18 cellular contexts compared by ENCODE assay signal in genomic region chr21:45473496-45474322, GRCh38.
A peak's percentile ranks its signal among the peaks of the same experiment; 100 is the strongest.
DNase-seq lines count a peak whose midpoint lies in the region; ATAC-seq, FAIRE-seq and TF ChIP-seq lines count a peak whose summit lies in the region.
"Had no signal": no experiment of that assay in that cellular context is flagged by ENCODE, and none has a peak within 500 bp of the region (broad histone marks: within the 10 kb centered on the region; RNA-seq: fewer than 3 reads in every experiment).

No MANE protein-coding gene starts in this region.

- no peak overlapping the region for H2AFZ ChIP-seq in HepG2 (ENCODE audit: low read length)

- TF ChIP-seq EP300 in HepG2 (IDR thresholded peaks at IDR 0.05; ENCODE audit: low read depth in 2 of 2, low read length in 2 of 2) (no peak), HepG2 (CRISPR knock-in tag; IDR thresholded peaks at IDR 0.05; ENCODE audit: borderline replicate concordance) (no peak)

- peak overlapping the region; percentile 13 for H3K27ac Mint-ChIP-seq in activated T-helper 1 cell treated with anti-CD3 and anti-CD28 coated beads, Interleukin-12 subunit alpha, Interleukin-12 subunit beta, Interleukin-2, Interleukin-4 antibody, amounts not matched to agents 30 ng/mL and 10 ng/mL and 1 ng/mL, durations not matched to agents 14 hours and 24 hours and 36 hours

- no peak overlapping the region for H3K4me3 Mint-ChIP-seq in activated T-helper 1 cell treated with anti-CD3 and anti-CD28 coated beads, Interleukin-12 subunit alpha, Interleukin-12 subunit beta, Interleukin-2, Interleukin-4 antibody, amounts not matched to agents 30 ng/mL and 10 ng/mL and 1 ng/mL, durations not matched to agents 14 hours and 24 hours and 36 hours
- H3K4me3 Mint-ChIP-seq: effector memory CD8-positive, alpha-beta T cell had no signal

- H3K9me3 ChIP-seq in HepG2 (ENCODE audit: low read length): no peaks in the 10 kb centered on the region
- H3K9me3 ChIP-seq: SK-N-SH had no signal

- H3K27me3 ChIP-seq in HepG2 (ENCODE audit: control insufficient read depth in 1 of 2, insufficient read depth in 2 of 2, low read length in 2 of 2): no peaks in the 10 kb centered on the region

- DNase-seq in Right ventricle myocardium inferior (ENCODE audit: missing footprints) (peak; percentile 53), left cardiac atrium (no peak), HepG2 (ENCODE audit: low spot score) (no peak), AG08395 (ENCODE audit: low spot score) (no peak), retina (no peak)
- DNase-seq in activated T-helper 1 cell treated with anti-CD3 and anti-CD28 coated beads, Interleukin-12 subunit alpha, Interleukin-12 subunit beta, Interleukin-2, Interleukin-4 antibody, amounts not matched to agents 30 ng/mL and 10 ng/mL and 1 ng/mL, durations not matched to agents 14 hours and 24 hours and 36 hours (ENCODE audit: low spot score): no peak
- no peak for DNase-seq in stimulated activated CD4-positive, alpha-beta T cell treated with anti-CD3 and anti-CD28 coated beads, Interleukin-12 subunit alpha, Interleukin-12 subunit beta, amount 100 ng/mL, for 4 hours
- DNase-seq: activated CD4-positive, CD25-positive, alpha-beta regulatory T cell treated with anti-CD3 and anti-CD28 coated beads, Interleukin-2, amount 50 U/mL, for 72 hours; cerebellar nuclear complex; effector memory CD8-positive, alpha-beta T cell; Kasumi-1; mammary epithelial cell; NCI-H2081 treated with DMSO at 0.1 percent for 48 hours; NCI-H510A; SK-N-SH; stimulated activated CD4-positive, alpha-beta T cell treated with anti-CD3 and anti-CD28 coated beads, Interleukin-4, amount 100 ng/mL, for 1 hour; T1000 had no signal

- POLR2A ChIA-PET in HepG2 (lab: Yijun Ruan, JAX): interaction anchor here (0.5 to 5.0 kb wide), 6 partner anchors 50 to 230 kb away, joined by 3 to 65 read pairs (median 20); no protein-coding TSS in a partner anchor

- no peak for TF ChIP-seq RAD21 in HepG2 (CRISPR knock-in tag; IDR thresholded peaks at IDR 0.05)

- in situ Hi-C loops in HepG2 (cut with HindIII; ENCODE audit: extremely low pct_ligation_motif_present, low pct_unique_long_range_greater_than_20kb): no loop called here

- intact Hi-C loops in Right ventricle myocardium inferior (cut with DNase I) (no loop called here), left cardiac atrium (cut with DNase I) (no loop called here), HepG2 (cut with micrococcal nuclease; ENCODE audit: unreplicated experiment) (no loop called here)
- intact Hi-C loops in activated T-helper 1 cell treated with anti-CD3 and anti-CD28 coated beads, Interleukin-12 subunit alpha, Interleukin-12 subunit beta, Interleukin-2, Interleukin-4 antibody, amounts not matched to agents 30 ng/mL and 10 ng/mL and 1 ng/mL, durations not matched to agents 14 hours and 24 hours and 36 hours (cut with micrococcal nuclease): no loop called here

- peaks cover 20% of the 10 kb centered on the region for H3K4me1 Mint-ChIP-seq in activated T-helper 1 cell treated with anti-CD3 and anti-CD28 coated beads, Interleukin-12 subunit alpha, Interleukin-12 subunit beta, Interleukin-2, Interleukin-4 antibody, amounts not matched to agents 30 ng/mL and 10 ng/mL and 1 ng/mL, durations not matched to agents 14 hours and 24 hours and 36 hours (ENCODE audit: low read depth)

- peaks cover 14 to 46% of the 10 kb centered on the region in 2 experiments for H3K36me3 ChIP-seq in HepG2 (replicated peaks in 1 of 2; ENCODE audit: control insufficient read depth in 1 of 2, insufficient read depth in 2 of 2, low read length in 2 of 2)

- H3K79me2 ChIP-seq in HepG2 (ENCODE audit: insufficient read depth, low read length): peaks cover 23% of the 10 kb centered on the region

- TF ChIP-seq POLR2A in HepG2 (IDR thresholded peaks at IDR 0.05; ENCODE audit: insufficient read depth in 1 of 2, low read depth in 2 of 2, low read length in 2 of 2): no peak

- H3K9me3 Mint-ChIP-seq in activated T-helper 1 cell treated with anti-CD3 and anti-CD28 coated beads, Interleukin-12 subunit alpha, Interleukin-12 subunit beta, Interleukin-2, Interleukin-4 antibody, amounts not matched to agents 30 ng/mL and 10 ng/mL and 1 ng/mL, durations not matched to agents 14 hours and 24 hours and 36 hours: peaks cover 4% of the 10 kb centered on the region
- H3K9me3 Mint-ChIP-seq: effector memory CD8-positive, alpha-beta T cell had no signal

- no peak overlapping the region for H3K9ac ChIP-seq in HepG2 (ENCODE audit: insufficient read depth, low read depth, low read length)
- H3K9ac ChIP-seq: SK-N-SH had no signal

- H3K4me3 ChIP-seq in HepG2 (replicated peaks in 1 of 3; ENCODE audit: insufficient read depth in 1 of 3, low read depth in 2 of 3, low read length in 3 of 3): no peak overlapping the region

- ATAC-seq in Right ventricle myocardium inferior (no peak), left cardiac atrium (no peak), HepG2 (no peak), GM21367 (IDR thresholded peaks at IDR 0.05; ENCODE audit: unreplicated experiment) (no peak)
- ATAC-seq: effector memory CD8-positive, alpha-beta T cell had no signal

- no peaks in the 10 kb centered on the region for H4K20me1 ChIP-seq in HepG2 (ENCODE audit: insufficient read depth, low read length)

- H3K36me3 Mint-ChIP-seq in activated T-helper 1 cell treated with anti-CD3 and anti-CD28 coated beads, Interleukin-12 subunit alpha, Interleukin-12 subunit beta, Interleukin-2, Interleukin-4 antibody, amounts not matched to agents 30 ng/mL and 10 ng/mL and 1 ng/mL, durations not matched to agents 14 hours and 24 hours and 36 hours (ENCODE audit: low read depth): no peaks in the 10 kb centered on the region

- CTCF ChIA-PET in HepG2 (lab: Yijun Ruan, JAX; ENCODE audit: low intra/inter-chr PET ratio, low total read pairs): no interaction called here

- H3K4me1 ChIP-seq in HepG2 (ENCODE audit: insufficient read depth, low read length): peaks cover 55% of the 10 kb centered on the region

- TF ChIP-seq CTCF in HepG2 (CRISPR knock-in tag; IDR thresholded peaks at IDR 0.05): no peak

- peak; percentile 83 for FAIRE-seq in HepG2 (lab: Jason Lieb, UNC)

- H3K27ac ChIP-seq in HepG2 (ENCODE audit: extremely low read length, insufficient read depth, low read length): peak overlapping the region; percentile 99

- no TSS peak for BruUV-seq in HepG2 (replicated peaks; lab: Mats Ljungman, UMichigan)

- WGBS in HepG2 (ENCODE audit: low lambda C conversion rate): 100% methylated on average over 7 of the region's 24 CpGs

- no peak overlapping the region for H3K4me2 ChIP-seq in HepG2 (ENCODE audit: low read depth, low read length)
- H3K4me2 ChIP-seq: SK-N-SH had no signal

- no peaks in the 10 kb centered on the region for H3K27me3 Mint-ChIP-seq in activated T-helper 1 cell treated with anti-CD3 and anti-CD28 coated beads, Interleukin-12 subunit alpha, Interleukin-12 subunit beta, Interleukin-2, Interleukin-4 antibody, amounts not matched to agents 30 ng/mL and 10 ng/mL and 1 ng/mL, durations not matched to agents 14 hours and 24 hours and 36 hours (ENCODE audit: insufficient read depth)

TF ChIP-seq in HepG2, 621 proteins besides CTCF, POLR2A, EP300 and RAD21:
- TF ChIP-seq KDM4B (CRISPR knock-in tag; IDR thresholded peaks at IDR 0.05): no peak
- TF ChIP-seq PRDM4 (CRISPR knock-in tag; IDR thresholded peaks at IDR 0.05; ENCODE audit: borderline replicate concordance): no peak
- TF ChIP-seq ZSCAN5A (CRISPR knock-in tag; IDR thresholded peaks at IDR 0.05; ENCODE audit: borderline replicate concordance): no peak
- TF ChIP-seq ZNF180 (CRISPR knock-in tag; IDR thresholded peaks at IDR 0.05; ENCODE audit: borderline replicate concordance, low read depth): no peak
- no peak for TF ChIP-seq ATAD3A (CRISPR knock-in tag; IDR thresholded peaks at IDR 0.05)
- no peak for TF ChIP-seq ZNF232 (CRISPR knock-in tag; IDR thresholded peaks at IDR 0.05; ENCODE audit: borderline replicate concordance)
TF ChIP-seq in HepG2: peak in this region for 0.
